36 cellular contexts compared by ENCODE assay signal in the genomic region with DNA sequence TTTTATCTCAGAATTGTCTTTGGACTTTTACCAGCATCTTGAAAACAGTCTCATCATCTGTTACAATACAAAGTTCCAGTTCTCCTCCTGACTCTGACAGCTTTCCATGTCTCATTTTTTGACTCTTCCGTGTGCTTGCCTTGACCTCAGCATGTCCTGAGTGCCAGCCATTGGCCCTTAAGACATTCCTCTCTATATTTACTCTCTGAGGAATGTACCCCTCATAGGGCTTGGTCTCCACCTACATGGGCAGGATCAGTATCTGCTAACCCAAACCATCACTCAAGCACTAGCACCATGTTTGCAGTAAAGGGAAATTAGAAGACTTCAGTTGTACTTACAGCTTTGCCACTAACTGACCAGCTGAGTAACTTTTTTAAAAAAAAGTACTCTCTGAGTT. TPM values are rescaled to one million over a fixed set of nuclear protein-coding genes. Genes with fewer than 3 reads are reported as not detected.
"Had no signal": no experiment of that assay in that cellular context is flagged by ENCODE, and none has a peak within 500 bp of the region (broad histone marks: within the 10 kb centered on the region; RNA-seq: fewer than 3 reads in every experiment).

No MANE protein-coding gene starts in this region.

- H2AFZ ChIP-seq: neural progenitor cell, parathyroid adenoma had no signal

- H3K27me3 Mint-ChIP-seq: progenitor cell of endocrine pancreas had no signal

- H3K4me3 ChIP-seq: neural progenitor cell, ovary, psoas muscle, right lobe of liver, sigmoid colon, skin epidermis, smooth muscle cell, spleen, suprapubic skin, testis, tibial artery, transverse colon, vagina had no signal

- H3K27me3 ChIP-seq: neural progenitor cell, ovary, right lobe of liver, sigmoid colon, spleen, suprapubic skin, testis, tibial artery, transverse colon, vagina had no signal

- H3K9me3 ChIP-seq: ovary, psoas muscle, right lobe of liver, sigmoid colon, spleen, suprapubic skin, testis, tibial artery, transverse colon, vagina had no signal

- DNase-seq: naive thymus-derived CD4-positive, alpha-beta T cell; natural killer cell; occipital lobe; ovary; posterior cingulate gyrus; psoas muscle; right cardiac atrium; right lobe of liver; sigmoid colon; spleen; stimulated activated CD4-positive, alpha-beta T cell treated with anti-CD3 and anti-CD28 coated beads, Interleukin-12 subunit alpha, Interleukin-12 subunit beta, amount 100 ng/mL, for 4 hours; stimulated activated CD4-positive, alpha-beta T cell treated with anti-CD3 and anti-CD28 coated beads, Interleukin-1b, Interleukin-23, amount 100 ng/mL, for 48 hours; stimulated activated CD4-positive, alpha-beta T cell treated with anti-CD3 and anti-CD28 coated beads, Interleukin-4, amount 100 ng/mL, for 1 hour; stimulated activated CD4-positive, alpha-beta T cell treated with anti-CD3 and anti-CD28 coated beads, Interleukin-4, amount 100 ng/mL, for 4 hours; stimulated activated CD8-positive, alpha-beta memory T cell treated with anti-CD3 and anti-CD28 coated beads, Interleukin-4, amount 100 ng/mL, for 48 hours; stimulated activated naive CD4-positive, alpha-beta T cell; stimulated activated naive CD8-positive, alpha-beta T cell treated with anti-CD3 and anti-CD28 coated beads, Interleukin-15, amount 100 ng/mL, for 72 hours; stimulated activated naive CD8-positive, alpha-beta T cell treated with anti-CD3 and anti-CD28 coated beads, Interleukin-15, Interleukin-2, amounts not matched to agents 100 U/mL and 50 U/mL, for 24 hours; substantia nigra; testis; tibial artery; transverse colon had no signal

- H3K36me3 ChIP-seq: neural progenitor cell, ovary, right lobe of liver, sigmoid colon, spleen, suprapubic skin, tibial artery, transverse colon, vagina had no signal

- H3K36me3 Mint-ChIP-seq: naive thymus-derived CD4-positive, alpha-beta T cell; natural killer cell; neural progenitor cell; stimulated activated memory B cell treated with anti-CD40 and anti-IgM and Interleukin-4, amounts not matched to agents 10 μg/mL and 1 μg/mL and 100 μg/mL, for 72 hours; type B pancreatic cell had no signal

- H3K4me2 ChIP-seq: neural progenitor cell, smooth muscle cell had no signal

- H3K4me3 Mint-ChIP-seq: naive thymus-derived CD4-positive, alpha-beta T cell; natural killer cell; nephron; neural progenitor cell; stimulated activated memory B cell treated with anti-CD40 and anti-IgM and Interleukin-4, amounts not matched to agents 10 μg/mL and 1 μg/mL and 100 μg/mL, for 72 hours; stimulated activated naive CD8-positive, alpha-beta T cell treated with anti-CD3 and anti-CD28 coated beads, Interleukin-15, amount 100 ng/mL, for 72 hours; type B pancreatic cell had no signal

- H3K27ac ChIP-seq: neural progenitor cell, ovary, parathyroid adenoma, psoas muscle, right lobe of liver, sigmoid colon, skin epidermis, spleen, suprapubic skin, testis, tibial artery, transverse colon, vagina had no signal

- H3K9me3 Mint-ChIP-seq: natural killer cell; nephron; neural progenitor cell; stimulated activated memory B cell treated with anti-CD40 and anti-IgM and Interleukin-4, amounts not matched to agents 10 μg/mL and 1 μg/mL and 100 μg/mL, for 72 hours; stimulated activated naive CD8-positive, alpha-beta T cell treated with anti-CD3 and anti-CD28 coated beads, Interleukin-15, amount 100 ng/mL, for 72 hours; type B pancreatic cell had no signal

- H3K27ac Mint-ChIP-seq: naive thymus-derived CD4-positive, alpha-beta T cell; natural killer cell; nephron; neural progenitor cell; progenitor cell of endocrine pancreas; stimulated activated naive CD8-positive, alpha-beta T cell treated with anti-CD3 and anti-CD28 coated beads, Interleukin-15, amount 100 ng/mL, for 72 hours; type B pancreatic cell had no signal

- H3K9ac ChIP-seq: neural progenitor cell, parathyroid adenoma had no signal

- ATAC-seq: naive thymus-derived CD4-positive, alpha-beta T cell; natural killer cell; psoas muscle; right cardiac atrium; right lobe of liver; stimulated activated memory B cell treated with anti-CD40 and anti-IgM and Interleukin-4, amounts not matched to agents 10 μg/mL and 1 μg/mL and 100 μg/mL, for 72 hours; stimulated activated naive CD8-positive, alpha-beta T cell treated with anti-CD3 and anti-CD28 coated beads, Interleukin-15, amount 100 ng/mL, for 72 hours; stimulated activated naive CD8-positive, alpha-beta T cell treated with anti-CD3 and anti-CD28 coated beads, Interleukin-15, Interleukin-2, amounts not matched to agents 100 U/mL and 50 U/mL, for 24 hours had no signal

- H3K4me1 Mint-ChIP-seq: naive thymus-derived CD4-positive, alpha-beta T cell; natural killer cell; nephron; neural progenitor cell; stimulated activated naive CD8-positive, alpha-beta T cell treated with anti-CD3 and anti-CD28 coated beads, Interleukin-15, amount 100 ng/mL, for 72 hours had no signal

- H3K4me1 ChIP-seq: neural progenitor cell, parathyroid adenoma, psoas muscle, right lobe of liver, sigmoid colon, suprapubic skin, testis, tibial artery, transverse colon, vagina had no signal

RNA-seq across cellular contexts. Expression of gene ANKUB1, which starts 16.2 kb away (rescaled TPM):
- total RNA-seq: naive thymus-derived CD4-positive, alpha-beta T cell; natural killer cell; progenitor cell of endocrine pancreas; psoas muscle; renal cortical epithelial cell; right cardiac atrium; right lobe of liver; sigmoid colon; smooth muscle cell; spleen; suprapubic skin; transverse colon; ureter; vagina had no signal
- polyA plus RNA-seq: naive thymus-derived CD4-positive, alpha-beta T cell; neural cell; ovary; right cardiac atrium; sigmoid colon; smooth muscle cell; thymus had no signal
